In genomic region chr18:28523758-28524475, GRCh38 we compare ENCODE assay signal across 19 cellular contexts.
"Had no signal": no experiment of that assay in that cellular context is flagged by ENCODE, and none has a peak within 500 bp of the region (broad histone marks: within the 10 kb centered on the region; RNA-seq: fewer than 3 reads in every experiment).

No MANE protein-coding gene starts in this region.

- H3K9me3 ChIP-seq: lower lobe of right lung, prostate gland, right atrium auricular region, transverse colon, vagina had no signal

- H3K27me3 Mint-ChIP-seq: effector memory CD8-positive, alpha-beta T cell; stimulated activated naive CD8-positive, alpha-beta T cell treated with anti-CD3 and anti-CD28 coated beads, Interleukin-15, amount 100 ng/mL, for 72 hours had no signal

- H3K9me3 Mint-ChIP-seq: natural killer cell; stimulated activated naive CD8-positive, alpha-beta T cell treated with anti-CD3 and anti-CD28 coated beads, Interleukin-15, amount 100 ng/mL, for 72 hours had no signal

- H3K4me3 Mint-ChIP-seq: effector memory CD8-positive, alpha-beta T cell; natural killer cell; stimulated activated naive CD8-positive, alpha-beta T cell treated with anti-CD3 and anti-CD28 coated beads, Interleukin-15, amount 100 ng/mL, for 72 hours had no signal

- H3K36me3 ChIP-seq: lower lobe of right lung, prostate gland, right atrium auricular region, suprapubic skin, transverse colon, vagina had no signal

- H3K4me3 ChIP-seq: lower lobe of right lung, prostate gland, right atrium auricular region, smooth muscle cell, suprapubic skin, transverse colon, vagina had no signal

- H3K27ac ChIP-seq: lower lobe of right lung, prostate gland, right atrium auricular region, suprapubic skin, transverse colon, vagina had no signal

- H3K4me1 Mint-ChIP-seq: natural killer cell; stimulated activated naive CD8-positive, alpha-beta T cell treated with anti-CD3 and anti-CD28 coated beads, Interleukin-15, amount 100 ng/mL, for 72 hours had no signal

- H3K4me1 ChIP-seq: lower lobe of right lung, prostate gland, right atrium auricular region, suprapubic skin, transverse colon, vagina had no signal

- H3K36me3 Mint-ChIP-seq: natural killer cell had no signal

- DNase-seq: cortex of kidney; effector memory CD8-positive, alpha-beta T cell; left ventricle myocardium superior; lower lobe of right lung; natural killer cell; nucleus accumbens; stimulated activated CD4-positive, alpha-beta T cell treated with anti-CD3 and anti-CD28 coated beads, Interleukin-12 subunit alpha, Interleukin-12 subunit beta, amount 100 ng/mL, for 4 hours; stimulated activated CD4-positive, alpha-beta T cell treated with anti-CD3 and anti-CD28 coated beads, Interleukin-1b, Interleukin-23, amount 100 ng/mL, for 48 hours; stimulated activated CD4-positive, alpha-beta T cell treated with anti-CD3 and anti-CD28 coated beads, Interleukin-4, amount 100 ng/mL, for 1 hour; stimulated activated CD8-positive, alpha-beta memory T cell treated with anti-CD3 and anti-CD28 coated beads, Interleukin-4, amount 100 ng/mL, for 48 hours; stimulated activated naive CD4-positive, alpha-beta T cell; stimulated activated naive CD8-positive, alpha-beta T cell treated with anti-CD3 and anti-CD28 coated beads, Interleukin-15, amount 100 ng/mL, for 72 hours; transverse colon had no signal

- H3K4me2 ChIP-seq: smooth muscle cell had no signal

- H3K27me3 ChIP-seq: right atrium auricular region, suprapubic skin, transverse colon, vagina had no signal

- H3K27ac Mint-ChIP-seq: effector memory CD8-positive, alpha-beta T cell; natural killer cell; stimulated activated naive CD8-positive, alpha-beta T cell treated with anti-CD3 and anti-CD28 coated beads, Interleukin-15, amount 100 ng/mL, for 72 hours had no signal

- ATAC-seq: effector memory CD8-positive, alpha-beta T cell; left ventricle myocardium superior; lower lobe of right lung; natural killer cell; sciatic nerve; stimulated activated naive CD8-positive, alpha-beta T cell treated with anti-CD3 and anti-CD28 coated beads, Interleukin-15, amount 100 ng/mL, for 72 hours had no signal
